12 cellular contexts compared by ENCODE assay signal in genomic region chr1:167409183-167409582, GRCh38.
DNase-seq lines count a peak whose midpoint lies in the region; ATAC-seq and TF ChIP-seq lines count a peak whose summit lies in the region.
"Had no signal": no experiment of that assay in that cellular context is flagged by ENCODE, and none has a peak within 500 bp of the region (broad histone marks: within the 10 kb centered on the region; RNA-seq: fewer than 3 reads in every experiment).

No MANE protein-coding gene starts in this region.

- no peaks in the 10 kb centered on the region for H3K4me1 Mint-ChIP-seq in chondrocyte (ENCODE audit: low read depth)
- H3K4me1 Mint-ChIP-seq: naive B cell had no signal

- ATAC-seq in HG03095 (IDR thresholded peaks at IDR 0.05; ENCODE audit: unreplicated experiment), result no peak

- no peak overlapping the region for H3K27ac Mint-ChIP-seq in chondrocyte (ENCODE audit: unreplicated experiment)
- H3K27ac Mint-ChIP-seq: stimulated activated naive CD8-positive, alpha-beta T cell treated with anti-CD3 and anti-CD28 coated beads, Interleukin-15, Interleukin-2, amounts not matched to agents 100 ng/mL and 50 ng/mL, for 24 hours had no signal

- peaks cover 31% of the 10 kb centered on the region for H3K36me3 Mint-ChIP-seq in chondrocyte (ENCODE audit: low read depth)

- H3K4me3 ChIP-seq in retinal pigment epithelial cell (ENCODE audit: low read length), result no peak overlapping the region

- no peaks in the 10 kb centered on the region for H3K9me3 Mint-ChIP-seq in chondrocyte (ENCODE audit: low read depth)
- H3K9me3 Mint-ChIP-seq: naive B cell; stimulated activated naive CD8-positive, alpha-beta T cell treated with anti-CD3 and anti-CD28 coated beads, Interleukin-15, Interleukin-2, amounts not matched to agents 100 ng/mL and 50 ng/mL, for 24 hours had no signal

- no peak overlapping the region for H3K4me3 Mint-ChIP-seq in chondrocyte (ENCODE audit: unreplicated experiment)
- H3K4me3 Mint-ChIP-seq: naive B cell; stimulated activated naive CD8-positive, alpha-beta T cell treated with anti-CD3 and anti-CD28 coated beads, Interleukin-15, Interleukin-2, amounts not matched to agents 100 ng/mL and 50 ng/mL, for 24 hours had no signal

- DNase-seq in NCI-H2171 treated with DMSO at 0.1 percent for 48 hours (lab: John Stamatoyannopoulos, UW), result peak; percentile 40
- DNase-seq in NCI-H2171 (lab: John Stamatoyannopoulos, UW), result no peak
- DNase-seq in NCI-H69 (lab: John Stamatoyannopoulos, UW), result peak; percentile 65
- DNase-seq in chondrocyte (ENCODE audit: low spot score), result no peak
- no peak for DNase-seq in retinal pigment epithelial cell (ENCODE audit: low read depth)
- no peak for DNase-seq in mucosa of gallbladder (ENCODE audit: low spot score)
- no peak for DNase-seq in NCI-H774 (lab: John Stamatoyannopoulos, UW)
- DNase-seq: naive B cell, NCI-H2107, SW 1271 had no signal

- TF ChIP-seq CTCF in chondrocyte (IDR thresholded peaks at IDR 0.05) (peak; percentile 45), retinal pigment epithelial cell (conservative IDR thresholded peaks at IDR 0.05; ENCODE audit: low read depth, low read length) (peak; percentile 26)

- no peaks in the 10 kb centered on the region for H3K27me3 Mint-ChIP-seq in chondrocyte (ENCODE audit: low read depth)
- H3K27me3 Mint-ChIP-seq: naive B cell; stimulated activated naive CD8-positive, alpha-beta T cell treated with anti-CD3 and anti-CD28 coated beads, Interleukin-15, Interleukin-2, amounts not matched to agents 100 ng/mL and 50 ng/mL, for 24 hours had no signal

Comparison
In these comparisons a context has a peak if more than half of its experiments do, and no peak if none do; other contexts are left out.
1. DNase-seq: peak in NCI-H2171 treated with DMSO at 0.1 percent for 48 hours (single experiment) and NCI-H69 (single experiment); none in NCI-H2171 (single experiment), chondrocyte (single experiment), retinal pigment epithelial cell (single experiment), mucosa of gallbladder (single experiment) and NCI-H774 (single experiment).